Comparison of ENCODE assay signal across 24 cellular contexts in genomic region chr2:160720098-160720497, GRCh38.
"Had no signal": no experiment of that assay in that cellular context is flagged by ENCODE, and none has a peak within 500 bp of the region (broad histone marks: within the 10 kb centered on the region; RNA-seq: fewer than 3 reads in every experiment).

No MANE protein-coding gene starts in this region.

- ATAC-seq: gastrocnemius medialis; heart right ventricle; left lobe of liver; naive thymus-derived CD4-positive, alpha-beta T cell; psoas muscle; right lobe of liver; stimulated activated memory B cell treated with anti-CD40 and anti-IgM and Interleukin-4, amounts not matched to agents 10 μg/mL and 1 μg/mL and 100 μg/mL, for 72 hours; stimulated activated naive CD8-positive, alpha-beta T cell treated with anti-CD3 and anti-CD28 coated beads, Interleukin-15, amount 100 ng/mL, for 72 hours; upper lobe of right lung had no signal

- H3K4me3 Mint-ChIP-seq: naive thymus-derived CD4-positive, alpha-beta T cell; stimulated activated memory B cell treated with anti-CD40 and anti-IgM and Interleukin-4, amounts not matched to agents 10 μg/mL and 1 μg/mL and 100 μg/mL, for 72 hours; stimulated activated naive CD8-positive, alpha-beta T cell treated with anti-CD3 and anti-CD28 coated beads, Interleukin-15, amount 100 ng/mL, for 72 hours had no signal

- H3K9me3 ChIP-seq: esophagus muscularis mucosa, gastrocnemius medialis, neutrophil, psoas muscle, right lobe of liver, testis, upper lobe of right lung, vagina had no signal

- H3K4me1 Mint-ChIP-seq: stimulated activated memory B cell treated with anti-CD40 and anti-IgM and Interleukin-4, amounts not matched to agents 10 μg/mL and 1 μg/mL and 100 μg/mL, for 72 hours; stimulated activated naive CD8-positive, alpha-beta T cell treated with anti-CD3 and anti-CD28 coated beads, Interleukin-15, amount 100 ng/mL, for 72 hours had no signal

- H3K36me3 ChIP-seq: esophagus muscularis mucosa, gastrocnemius medialis, heart right ventricle, neutrophil, right lobe of liver, spleen, tibial nerve, upper lobe of right lung, vagina had no signal

- H3K27ac ChIP-seq: epithelial cell of prostate, esophagus muscularis mucosa, gastrocnemius medialis, heart right ventricle, neutrophil, psoas muscle, right lobe of liver, spleen, testis, tibial nerve, upper lobe of right lung, vagina had no signal

- H3K27me3 Mint-ChIP-seq: stimulated activated naive CD8-positive, alpha-beta T cell treated with anti-CD3 and anti-CD28 coated beads, Interleukin-15, amount 100 ng/mL, for 72 hours had no signal

- H3K4me3 ChIP-seq: esophagus muscularis mucosa, gastrocnemius medialis, heart right ventricle, psoas muscle, right lobe of liver, spleen, testis, tibial nerve, upper lobe of right lung, vagina had no signal

- H3K4me1 ChIP-seq: gastrocnemius medialis, psoas muscle, right lobe of liver, spleen, testis, tibial nerve, upper lobe of right lung, vagina had no signal

- H3K36me3 Mint-ChIP-seq: stimulated activated memory B cell treated with anti-CD40 and anti-IgM and Interleukin-4, amounts not matched to agents 10 μg/mL and 1 μg/mL and 100 μg/mL, for 72 hours had no signal

- DNase-seq: effector CD8-positive, alpha-beta T cell; gastrocnemius medialis; heart right ventricle; hypothalamus; islet precursor cell; mammary epithelial cell; naive thymus-derived CD4-positive, alpha-beta T cell; psoas muscle; retina; right lobe of liver; spleen; stimulated activated CD4-positive, alpha-beta T cell treated with anti-CD3 and anti-CD28 coated beads, Interleukin-15, amount 100 ng/mL, for 24 hours; stimulated activated CD4-positive, alpha-beta T cell treated with anti-CD3 and anti-CD28 coated beads, Interleukin-1b, Interleukin-23, amount 100 ng/mL, for 48 hours; stimulated activated CD4-positive, alpha-beta T cell treated with anti-CD3 and anti-CD28 coated beads, Interleukin-4, amount 100 ng/mL, for 24 hours; stimulated activated naive CD8-positive, alpha-beta T cell treated with anti-CD3 and anti-CD28 coated beads, Interleukin-15, amount 100 ng/mL, for 72 hours; testis; upper lobe of right lung had no signal

- H3K27me3 ChIP-seq: esophagus muscularis mucosa, gastrocnemius medialis, heart right ventricle, neutrophil, right lobe of liver, spleen, testis, tibial nerve, upper lobe of right lung, vagina had no signal

- H3K27ac Mint-ChIP-seq: naive thymus-derived CD4-positive, alpha-beta T cell; stimulated activated memory B cell treated with anti-CD40 and anti-IgM and Interleukin-4, amounts not matched to agents 10 μg/mL and 1 μg/mL and 100 μg/mL, for 72 hours had no signal
